ENCODE assay signal across 21 cellular contexts in the genomic region with DNA sequence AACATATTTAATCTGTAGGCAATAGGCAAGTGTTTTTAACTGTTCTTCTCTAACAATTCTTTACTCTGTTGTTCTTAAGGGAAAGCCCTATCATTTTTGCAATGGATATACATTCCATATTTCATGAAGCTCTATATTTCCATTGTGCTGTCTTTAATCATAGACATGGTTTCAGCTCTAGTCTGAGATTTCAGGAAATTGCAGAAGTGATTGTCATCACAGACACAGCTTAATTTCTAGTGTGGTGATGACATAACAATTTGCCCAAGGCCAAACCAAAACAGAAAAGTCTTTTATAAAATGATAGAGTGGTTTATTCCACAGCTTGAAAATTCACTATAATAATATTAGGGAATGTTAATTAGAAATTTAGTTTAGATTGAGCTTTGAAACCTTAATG.
DNase-seq lines count a peak whose midpoint lies in the region; ATAC-seq and TF ChIP-seq lines count a peak whose summit lies in the region.
"Had no signal": no experiment of that assay in that cellular context is flagged by ENCODE, and none has a peak within 500 bp of the region (broad histone marks: within the 10 kb centered on the region; RNA-seq: fewer than 3 reads in every experiment).

No MANE protein-coding gene starts in this region.

- no peaks in the 10 kb centered on the region for H3K27me3 Mint-ChIP-seq in MCF 10A (ENCODE audit: insufficient read depth, unreplicated experiment)
- H3K27me3 Mint-ChIP-seq: activated CD4-positive, alpha-beta memory T cell treated with anti-CD3 and anti-CD28 coated beads for 36 hours; activated naive CD8-positive, alpha-beta T cell treated with anti-CD3 and anti-CD28 coated beads, Interleukin-2, amount 10 ng/mL, durations not matched to agents 7 days and 5 days; CD4-positive, alpha-beta T cell; stimulated activated memory B cell treated with anti-CD40 and anti-IgM and Interleukin-4, amounts not matched to agents 10 μg/mL and 1 μg/mL and 100 μg/mL, for 72 hours; type B pancreatic cell had no signal

- TF ChIP-seq POLR2A in breast epithelium (IDR thresholded peaks at IDR 0.05), result no peak

- H3K4me3 Mint-ChIP-seq in MCF 10A (ENCODE audit: unreplicated experiment), result no peak overlapping the region
- H3K4me3 Mint-ChIP-seq: activated CD4-positive, alpha-beta memory T cell treated with anti-CD3 and anti-CD28 coated beads for 36 hours; activated naive CD8-positive, alpha-beta T cell treated with anti-CD3 and anti-CD28 coated beads, Interleukin-2, amount 10 ng/mL, durations not matched to agents 7 days and 5 days; activated T-cell treated with anti-CD3 and anti-CD28 coated beads, Interleukin-2, amount 50 U/mL, for 72 hours; CD4-positive, alpha-beta T cell; stimulated activated memory B cell treated with anti-CD40 and anti-IgM and Interleukin-4, amounts not matched to agents 10 μg/mL and 1 μg/mL and 100 μg/mL, for 72 hours; type B pancreatic cell had no signal

- POLR2A ChIA-PET in MCF 10A (lab: Yijun Ruan, JAX), result interaction anchor here (0.7 kb wide), 1 partner anchor 23 kb away, joined by 3 read pairs; no protein-coding TSS in a partner anchor

- no peaks in the 10 kb centered on the region for H3K9me3 ChIP-seq in breast epithelium
- H3K9me3 ChIP-seq in SK-N-MC (ENCODE audit: low read depth, low read length), result no peaks in the 10 kb centered on the region
- H3K9me3 ChIP-seq: ovary, SJSA1 had no signal

- H3K36me3 ChIP-seq in breast epithelium (no peaks in the 10 kb centered on the region), SK-N-MC (ENCODE audit: insufficient read depth, low read length) (no peaks in the 10 kb centered on the region)
- H3K36me3 ChIP-seq: ovary, SJSA1 had no signal

- TF ChIP-seq CTCF in MCF 10A (IDR thresholded peaks at IDR 0.05; ENCODE audit: unreplicated experiment) (no peak), breast epithelium (IDR thresholded peaks at IDR 0.05) (no peak)

- H3K27me3 ChIP-seq in breast epithelium, result no peaks in the 10 kb centered on the region
- H3K27me3 ChIP-seq: ovary, SJSA1 had no signal

- CTCF ChIA-PET in MCF 10A (lab: Yijun Ruan, JAX), result interaction anchor here (0.7 to 1.3 kb wide), 3 partner anchors 12 to 590 kb away, joined by 3 to 4 read pairs (median 3); no protein-coding TSS in a partner anchor

- no peaks in the 10 kb centered on the region for H3K36me3 Mint-ChIP-seq in MCF 10A (ENCODE audit: insufficient read depth, unreplicated experiment)
- H3K36me3 Mint-ChIP-seq: activated CD4-positive, alpha-beta memory T cell treated with anti-CD3 and anti-CD28 coated beads for 36 hours; activated naive CD8-positive, alpha-beta T cell treated with anti-CD3 and anti-CD28 coated beads, Interleukin-2, amount 10 ng/mL, durations not matched to agents 7 days and 5 days; stimulated activated memory B cell treated with anti-CD40 and anti-IgM and Interleukin-4, amounts not matched to agents 10 μg/mL and 1 μg/mL and 100 μg/mL, for 72 hours had no signal

- H3K9ac ChIP-seq in SK-N-MC (ENCODE audit: insufficient read length), result no peak overlapping the region

- intact Hi-C loops in MCF 10A (cut with micrococcal nuclease), result no loop called here
- intact Hi-C loops in breast epithelium (cut with DNase I; ENCODE audit: low total_unique reads), result no loop called here
- intact Hi-C loops in left cardiac atrium (cut with DNase I), result no loop called here

- no peak overlapping the region for H3K27ac ChIP-seq in breast epithelium
- H3K27ac ChIP-seq in SK-N-MC, result peak overlapping the region; percentile 48
- peak overlapping the region; percentile 78 for H3K27ac ChIP-seq in epithelial cell of prostate
- H3K27ac ChIP-seq: ovary, SJSA1 had no signal

- peaks cover 13% of the 10 kb centered on the region for H3K9me3 Mint-ChIP-seq in MCF 10A (ENCODE audit: unreplicated experiment)
- H3K9me3 Mint-ChIP-seq: activated naive CD8-positive, alpha-beta T cell treated with anti-CD3 and anti-CD28 coated beads, Interleukin-2, amount 10 ng/mL, durations not matched to agents 7 days and 5 days; CD4-positive, alpha-beta T cell; type B pancreatic cell had no signal

- no TSS peak for BruUV-seq in MCF 10A (replicated peaks; lab: Mats Ljungman, UMichigan)

- no peaks in the 10 kb centered on the region for H3K4me1 ChIP-seq in breast epithelium

- no peak for ATAC-seq in left cardiac atrium
- ATAC-seq: activated T-cell treated with anti-CD3 and anti-CD28 coated beads, Interleukin-2, amount 50 U/mL, for 72 hours; HepG2; stimulated activated memory B cell treated with anti-CD40 and anti-IgM and Interleukin-4, amounts not matched to agents 10 μg/mL and 1 μg/mL and 100 μg/mL, for 72 hours had no signal

- DNase-seq in MCF 10A (ENCODE audit: unreplicated experiment) (peak; percentile 37), breast epithelium (ENCODE audit: low spot score in 2 of 2) (no peak), SK-N-MC (ENCODE audit: low read depth, low spot score) (peak; percentile 61), epithelial cell of prostate (ENCODE audit: low read depth, low spot score) (no peak), nucleus accumbens (lab: John Stamatoyannopoulos, UW) (no peak), OCI-M2 (lab: John Stamatoyannopoulos, UW; ENCODE audit: unreplicated experiment) (no peak), left cardiac atrium (no peak), cerebellar cortex (ENCODE audit: low spot score) (no peak)
- DNase-seq: 8988T; activated CD4-positive, alpha-beta memory T cell treated with anti-CD3 and anti-CD28 coated beads for 36 hours; activated naive CD8-positive, alpha-beta T cell treated with anti-CD3 and anti-CD28 coated beads, Interleukin-2, amount 10 ng/mL, durations not matched to agents 7 days and 5 days; activated T-cell treated with anti-CD3 and anti-CD28 coated beads, Interleukin-2, amount 50 U/mL, for 72 hours; CD4-positive, alpha-beta T cell; NCI-H2171 treated with DMSO at 0.1 percent for 48 hours; NK-92 treated with Interleukin-12 subunit alpha and Interleukin-12 subunit beta, amount 100 ng/mL, for 24 hours; ovary; small intestine had no signal

- H3K4me3 ChIP-seq in breast epithelium (no peak overlapping the region), SK-N-MC (peak overlapping the region; percentile 33; the same call in 1 of the 2 replicates)
- H3K4me3 ChIP-seq: ovary, SJSA1 had no signal

- H3K4me1 Mint-ChIP-seq in MCF 10A (ENCODE audit: insufficient read depth, unreplicated experiment), result peaks cover 13% of the 10 kb centered on the region
- H3K4me1 Mint-ChIP-seq: activated naive CD8-positive, alpha-beta T cell treated with anti-CD3 and anti-CD28 coated beads, Interleukin-2, amount 10 ng/mL, durations not matched to agents 7 days and 5 days; stimulated activated memory B cell treated with anti-CD40 and anti-IgM and Interleukin-4, amounts not matched to agents 10 μg/mL and 1 μg/mL and 100 μg/mL, for 72 hours had no signal

- no peak overlapping the region for H3K27ac Mint-ChIP-seq in MCF 10A (ENCODE audit: low read depth, unreplicated experiment)
- H3K27ac Mint-ChIP-seq: activated CD4-positive, alpha-beta memory T cell treated with anti-CD3 and anti-CD28 coated beads for 36 hours; activated naive CD8-positive, alpha-beta T cell treated with anti-CD3 and anti-CD28 coated beads, Interleukin-2, amount 10 ng/mL, durations not matched to agents 7 days and 5 days; activated T-cell treated with anti-CD3 and anti-CD28 coated beads, Interleukin-2, amount 50 U/mL, for 72 hours; CD4-positive, alpha-beta T cell; stimulated activated memory B cell treated with anti-CD40 and anti-IgM and Interleukin-4, amounts not matched to agents 10 μg/mL and 1 μg/mL and 100 μg/mL, for 72 hours; type B pancreatic cell had no signal

Comparison
In these comparisons a context has a peak if more than half of its experiments do, and no peak if none do; other contexts are left out.
1. DNase-seq: peak in MCF 10A (single experiment) and SK-N-MC (single experiment); none in breast epithelium (0 of 2), epithelial cell of prostate (single experiment), nucleus accumbens (0 of 56), OCI-M2 (single experiment), left cardiac atrium (single experiment) and cerebellar cortex (single experiment).
2. H3K27ac ChIP-seq: peak in SK-N-MC (single experiment) and epithelial cell of prostate (single experiment); none in breast epithelium (0 of 2).